In genomic region chr1:239662950-239663349, GRCh38 we compare ENCODE assay signal across 18 cellular contexts.
"Had no signal": no experiment of that assay in that cellular context is flagged by ENCODE, and none has a peak within 500 bp of the region (broad histone marks: within the 10 kb centered on the region; RNA-seq: fewer than 3 reads in every experiment).

No MANE protein-coding gene starts in this region.

- H3K4me3 Mint-ChIP-seq: naive thymus-derived CD4-positive, alpha-beta T cell; nephron progenitor cell; stimulated activated effector memory CD8-positive, alpha-beta T cell treated with anti-CD3 and anti-CD28 coated beads, Interleukin-12 subunit alpha, Interleukin-12 subunit beta, amount 100 ng/mL, for 72 hours had no signal

- H3K4me1 Mint-ChIP-seq: nephron progenitor cell had no signal

- H3K9me3 Mint-ChIP-seq: nephron progenitor cell had no signal

- DNase-seq: cortex of kidney; dorsolateral prefrontal cortex; effector CD8-positive, alpha-beta T cell; heart right ventricle; hypothalamus; kidney glomerular epithelial cell; mammary epithelial cell; naive thymus-derived CD4-positive, alpha-beta T cell; nephron progenitor cell; psoas muscle; retina; right lobe of liver; stimulated activated CD4-positive, alpha-beta T cell treated with anti-CD3 and anti-CD28 coated beads, Interleukin-4, amount 100 ng/mL, for 1 hour; stimulated activated CD8-positive, alpha-beta memory T cell treated with anti-CD3 and anti-CD28 coated beads, Interleukin-4, amount 100 ng/mL, for 48 hours; trophoblast cell had no signal

- H3K36me3 Mint-ChIP-seq: stimulated activated effector memory CD8-positive, alpha-beta T cell treated with anti-CD3 and anti-CD28 coated beads, Interleukin-12 subunit alpha, Interleukin-12 subunit beta, amount 100 ng/mL, for 72 hours had no signal

- ATAC-seq: esophagus mucosa; heart right ventricle; left lobe of liver; naive thymus-derived CD4-positive, alpha-beta T cell; psoas muscle; right lobe of liver; stimulated activated effector memory CD8-positive, alpha-beta T cell treated with anti-CD3 and anti-CD28 coated beads, Interleukin-12 subunit alpha, Interleukin-12 subunit beta, amount 100 ng/mL, for 72 hours had no signal

- H3K27ac Mint-ChIP-seq: nephron progenitor cell; stimulated activated effector memory CD8-positive, alpha-beta T cell treated with anti-CD3 and anti-CD28 coated beads, Interleukin-12 subunit alpha, Interleukin-12 subunit beta, amount 100 ng/mL, for 72 hours had no signal
